Comparison of ENCODE assay signal across 10 cellular contexts in genomic region chr14:105700622-105701288, GRCh38.
DNase-seq lines count a peak whose midpoint lies in the region; ATAC-seq and TF ChIP-seq lines count a peak whose summit lies in the region.
"Had no signal": no experiment of that assay in that cellular context is flagged by ENCODE, and none has a peak within 500 bp of the region (broad histone marks: within the 10 kb centered on the region; RNA-seq: fewer than 3 reads in every experiment).

No MANE protein-coding gene starts in this region.

- peaks cover 2% of the 10 kb centered on the region for H3K36me3 Mint-ChIP-seq in IgD-negative memory B cell

- intact Hi-C loops in posterior vena cava (cut with DNase I) (loop anchor here in 1 of 2 donors (2.0 kb wide), 1 partner anchor 118 kb away; no protein-coding TSS in a partner anchor), esophagus squamous epithelium (cut with DNase I) (no loop called here)

- no peaks in the 10 kb centered on the region for H3K4me1 ChIP-seq in esophagus squamous epithelium
- H3K4me1 ChIP-seq: prostate gland had no signal

- 54 to 64% methylated on average over 3 to 5 of the region's 7 CpGs for WGBS in esophagus squamous epithelium, 2 donors

- H3K9me3 Mint-ChIP-seq in IgD-negative memory B cell = no peaks in the 10 kb centered on the region

- no peak for TF ChIP-seq CTCF in esophagus squamous epithelium (IDR thresholded peaks at IDR 0.05)

- H3K9me3 ChIP-seq in esophagus squamous epithelium = no peaks in the 10 kb centered on the region
- H3K9me3 ChIP-seq: prostate gland had no signal

- no peak for DNase-seq in activated CD4-positive, CD25-positive, alpha-beta regulatory T cell (lab: John Stamatoyannopoulos, UW)
- DNase-seq in posterior vena cava (ENCODE audit: low spot score) (peak; percentile 26), esophagus squamous epithelium (lab: John Stamatoyannopoulos, UW) (no peak), cerebellum (ENCODE audit: low spot score) (no peak), HuH-7 (ENCODE audit: low spot score) (no peak)
- DNase-seq: IMR-90 had no signal

- no peaks in the 10 kb centered on the region for H3K27me3 Mint-ChIP-seq in IgD-negative memory B cell

- peak overlapping the region; percentile 96 to 97 (median 97) for H3K27ac Mint-ChIP-seq in IgD-negative memory B cell

- H3K4me1 Mint-ChIP-seq in IgD-negative memory B cell = peaks cover 30 to 34% (median 31%) of the 10 kb centered on the region in 3 donors

- H3K4me3 Mint-ChIP-seq in IgD-negative memory B cell = peak overlapping the region; percentile 67 to 91 (median 82)

- no peak overlapping the region for H3K27ac ChIP-seq in esophagus squamous epithelium
- H3K27ac ChIP-seq: prostate gland had no signal

- peak; percentile 50 to 67 for ATAC-seq in activated CD4-positive, CD25-positive, alpha-beta regulatory T cell treated with anti-CD3 and anti-CD28 coated beads, Interleukin-2, amount 50 U/mL, for 24 hours
- peak; percentile 39 for ATAC-seq in GM21529 (IDR thresholded peaks at IDR 0.05; ENCODE audit: unreplicated experiment)

- TF ChIP-seq POLR2A in esophagus squamous epithelium (IDR thresholded peaks at IDR 0.05) = no peak

- H3K27me3 ChIP-seq in esophagus squamous epithelium = no peaks in the 10 kb centered on the region

- no peaks in the 10 kb centered on the region for H3K36me3 ChIP-seq in esophagus squamous epithelium
- H3K36me3 ChIP-seq: prostate gland had no signal

- no peak overlapping the region for H3K4me3 ChIP-seq in esophagus squamous epithelium
- H3K4me3 ChIP-seq: prostate gland had no signal
